ENCODE assay signal across 14 cellular contexts in genomic region chr20:25317351-25318075, GRCh38.
DNase-seq lines count a peak whose midpoint lies in the region; ATAC-seq, FAIRE-seq and TF ChIP-seq lines count a peak whose summit lies in the region.
"Had no signal": no experiment of that assay in that cellular context is flagged by ENCODE, and none has a peak within 500 bp of the region (broad histone marks: within the 10 kb centered on the region; RNA-seq: fewer than 3 reads in every experiment).

No MANE protein-coding gene starts in this region.

- H3K79me2 ChIP-seq in DOHH2 (ENCODE audit: control insufficient read depth, low read length), result peaks cover 13% of the 10 kb centered on the region
- H3K79me2 ChIP-seq in astrocyte (ENCODE audit: insufficient read depth, low read length), result peaks cover 2% of the 10 kb centered on the region

- H2AFZ ChIP-seq in astrocyte (ENCODE audit: low read depth, low read length), result no peak overlapping the region

- H3K9ac ChIP-seq in BLaER1 treated with 17β-estradiol and CSF1 and Interleukin-3, amounts not matched to agents 10 nM and 100 nM, result peak overlapping the region; percentile 40 to 84 (median 79)
- no peak overlapping the region for H3K9ac ChIP-seq in astrocyte (ENCODE audit: low read length)

- peaks cover 0 to 9% (median 0%) of the 10 kb centered on the region in 11 experiments; a peak in 2 of 22 replicates for H4K20me1 ChIP-seq in BLaER1 treated with 17β-estradiol and CSF1 and Interleukin-3, amounts not matched to agents 10 nM and 100 nM
- H4K20me1 ChIP-seq in DOHH2 (ENCODE audit: control insufficient read depth, insufficient read depth, low read depth, low read length) (no peaks in the 10 kb centered on the region), astrocyte (ENCODE audit: insufficient read depth, low read length) (peaks cover 13% of the 10 kb centered on the region)

- H3K4me3 Mint-ChIP-seq in astrocyte (ENCODE audit: unreplicated experiment) (no peak overlapping the region), neural crest cell (no peak overlapping the region)
- H3K4me3 Mint-ChIP-seq: activated naive CD8-positive, alpha-beta T cell treated with anti-CD3 and anti-CD28 coated beads for 36 hours; CD4-positive, alpha-beta T cell; T-cell had no signal

- H3K27ac Mint-ChIP-seq in astrocyte (ENCODE audit: unreplicated experiment), result peak overlapping the region; percentile 26
- peak overlapping the region; percentile 88 for H3K27ac Mint-ChIP-seq in neural crest cell (ENCODE audit: unreplicated experiment)
- H3K27ac Mint-ChIP-seq: activated naive CD8-positive, alpha-beta T cell treated with anti-CD3 and anti-CD28 coated beads for 36 hours; CD4-positive, alpha-beta T cell; T-cell had no signal

- peak overlapping the region; percentile 47 to 95 (median 92) for H3K27ac ChIP-seq in BLaER1 treated with 17β-estradiol and CSF1 and Interleukin-3, amounts not matched to agents 10 nM and 100 nM
- peak overlapping the region; percentile 92 for H3K27ac ChIP-seq in DOHH2 (ENCODE audit: low read depth, low read length)
- no peak overlapping the region for H3K27ac ChIP-seq in astrocyte (ENCODE audit: low read depth, low read length)

- peaks cover 22 to 61% (median 38%) of the 10 kb centered on the region in 11 experiments for H3K36me3 ChIP-seq in BLaER1 treated with 17β-estradiol and CSF1 and Interleukin-3, amounts not matched to agents 10 nM and 100 nM
- H3K36me3 ChIP-seq in DOHH2 (ENCODE audit: control insufficient read depth, low read length), result peaks cover 21% of the 10 kb centered on the region
- H3K36me3 ChIP-seq in astrocyte (ENCODE audit: insufficient read depth, low read length), result peaks cover 3% of the 10 kb centered on the region

- H3K9me2 ChIP-seq in DOHH2 (replicated peaks; ENCODE audit: control insufficient read depth, low read length), result no peaks in the 10 kb centered on the region

- TF ChIP-seq CTCF in DOHH2 (IDR thresholded peaks at IDR 0.05; ENCODE audit: low read depth, low read length, poor library complexity, severe bottlenecking) (no peak), astrocyte (IDR thresholded peaks at IDR 0.05; ENCODE audit: insufficient read depth, low read depth, low read length) (no peak), neural crest cell (conservative IDR thresholded peaks at IDR 0.05) (no peak)

- peaks cover 4% of the 10 kb centered on the region for H3K36me3 Mint-ChIP-seq in astrocyte (ENCODE audit: low read depth, unreplicated experiment)
- H3K36me3 Mint-ChIP-seq in neural crest cell (ENCODE audit: low read depth), result peaks cover 3% of the 10 kb centered on the region

- H3K4me1 Mint-ChIP-seq in astrocyte (ENCODE audit: low read depth, unreplicated experiment), result peaks cover 16% of the 10 kb centered on the region
- H3K4me1 Mint-ChIP-seq in neural crest cell, result peaks cover 20% of the 10 kb centered on the region

- peak overlapping the region in 3 of 10 experiments; percentile 4 to 47 (median 37); a peak in 5 of 20 replicates for H3K4me3 ChIP-seq in BLaER1 treated with 17β-estradiol and CSF1 and Interleukin-3, amounts not matched to agents 10 nM and 100 nM
- H3K4me3 ChIP-seq in DOHH2 (ENCODE audit: low read length) (peak overlapping the region; percentile 67), astrocyte (ENCODE audit: insufficient read depth, low read depth, low read length) (no peak overlapping the region)

- H3K27me3 Mint-ChIP-seq in astrocyte (ENCODE audit: low read depth, unreplicated experiment) (no peaks in the 10 kb centered on the region), neural crest cell (ENCODE audit: low read depth) (no peaks in the 10 kb centered on the region)
- H3K27me3 Mint-ChIP-seq: activated naive CD8-positive, alpha-beta T cell treated with anti-CD3 and anti-CD28 coated beads for 36 hours; CD4-positive, alpha-beta T cell; T-cell had no signal

- peaks cover 16% of the 10 kb centered on the region for H3F3A ChIP-seq in DOHH2 (ENCODE audit: control insufficient read depth, insufficient read depth)

- H3K27me3 ChIP-seq in BLaER1 treated with 17β-estradiol and CSF1 and Interleukin-3, amounts not matched to agents 10 nM and 100 nM, result no peaks in the 10 kb centered on the region
- H3K27me3 ChIP-seq in DOHH2 (ENCODE audit: control insufficient read depth, low read length) (no peaks in the 10 kb centered on the region), astrocyte (ENCODE audit: insufficient read depth, low read length) (no peaks in the 10 kb centered on the region)

- ATAC-seq in GM21528 (IDR thresholded peaks at IDR 0.05; ENCODE audit: low FRiP score, unreplicated experiment), result no peak
- ATAC-seq: T-cell had no signal

- no peak for DNase-seq in astrocyte (ENCODE audit: low read depth)
- DNase-seq in neural crest cell (ENCODE audit: low read depth, low spot score), result no peak
- no peak for DNase-seq in dermis blood vessel endothelial cell
- no peak for DNase-seq in hypothalamus (lab: John Stamatoyannopoulos, UW)
- no peak for DNase-seq in Kasumi-1 (lab: John Stamatoyannopoulos, UW)
- DNase-seq: activated naive CD8-positive, alpha-beta T cell treated with anti-CD3 and anti-CD28 coated beads for 36 hours; CD4-positive, alpha-beta T cell; cortex of kidney; GF-D8; stimulated activated CD4-positive, alpha-beta T cell treated with anti-CD3 and anti-CD28 coated beads, Interleukin-4, amount 100 ng/mL, for 24 hours; T-cell had no signal

- H3K9me3 Mint-ChIP-seq in astrocyte (ENCODE audit: unreplicated experiment) (no peaks in the 10 kb centered on the region), neural crest cell (no peaks in the 10 kb centered on the region)
- H3K9me3 Mint-ChIP-seq: activated naive CD8-positive, alpha-beta T cell treated with anti-CD3 and anti-CD28 coated beads for 36 hours; CD4-positive, alpha-beta T cell; T-cell had no signal

- FAIRE-seq in astrocyte (lab: Jason Lieb, UNC), result no peak

- peaks cover 48 to 87% (median 64%) of the 10 kb centered on the region in 10 experiments for H3K4me1 ChIP-seq in BLaER1 treated with 17β-estradiol and CSF1 and Interleukin-3, amounts not matched to agents 10 nM and 100 nM
- H3K4me1 ChIP-seq in DOHH2 (ENCODE audit: control insufficient read depth, low read length), result peaks cover 53% of the 10 kb centered on the region
- H3K4me1 ChIP-seq in astrocyte (ENCODE audit: insufficient read depth, low read length), result peaks cover 10% of the 10 kb centered on the region

- no peaks in the 10 kb centered on the region for H3K9me3 ChIP-seq in BLaER1 treated with 17β-estradiol and CSF1 and Interleukin-3, amounts not matched to agents 10 nM and 100 nM (replicated peaks in 1 of 11)
- no peaks in the 10 kb centered on the region for H3K9me3 ChIP-seq in DOHH2 (ENCODE audit: control insufficient read depth, insufficient read depth, low read length)
- no peaks in the 10 kb centered on the region for H3K9me3 ChIP-seq in astrocyte (ENCODE audit: insufficient read depth, low read depth, low read length)

- H3K4me2 ChIP-seq in BLaER1 treated with 17β-estradiol and CSF1 and Interleukin-3, amounts not matched to agents 10 nM and 100 nM, result peak overlapping the region; percentile 82 to 95 (median 89)
- H3K4me2 ChIP-seq in DOHH2 (ENCODE audit: low read length) (peak overlapping the region; percentile 64), astrocyte (ENCODE audit: low read length) (no peak overlapping the region)
